Comparison of ENCODE assay signal across 1 cellular context in the genomic region with DNA sequence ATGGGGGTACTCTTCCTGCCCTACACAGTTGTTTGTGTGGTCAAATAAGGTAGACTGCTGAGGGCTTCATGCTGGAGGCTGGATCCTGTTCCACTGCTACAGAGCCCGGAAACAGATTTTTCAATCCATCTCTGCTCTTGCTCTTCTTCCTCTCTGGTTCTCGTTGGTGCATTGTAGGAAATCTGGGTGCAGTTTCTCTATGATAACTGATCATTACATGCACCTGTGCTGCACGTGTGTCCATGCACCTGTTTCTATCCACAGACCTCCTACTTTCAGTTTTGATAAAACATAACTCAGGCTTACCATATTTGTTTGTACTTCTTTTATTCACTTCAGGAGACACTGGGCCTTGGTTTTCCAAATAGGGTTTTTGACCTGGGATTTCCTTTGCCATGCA.
TF ChIP-seq lines count a peak whose summit lies in the region.

No MANE protein-coding gene starts in this region.

TF ChIP-seq in HepG2, 621 proteins besides CTCF, POLR2A, EP300 and RAD21:
- TF ChIP-seq CHD2 (IDR thresholded peaks at IDR 0.05; ENCODE audit: low read depth, low read length): no peak
- TF ChIP-seq ARNT2 (CRISPR knock-in tag; IDR thresholded peaks at IDR 0.05; ENCODE audit: low read depth): no peak
- no peak for TF ChIP-seq NR2C2 (CRISPR knock-in tag; IDR thresholded peaks at IDR 0.05; ENCODE audit: borderline replicate concordance)
- no peak for TF ChIP-seq SNAPC5 (CRISPR knock-in tag; IDR thresholded peaks at IDR 0.05; ENCODE audit: borderline replicate concordance)
- no peak for TF ChIP-seq ZNF577 (CRISPR knock-in tag; IDR thresholded peaks at IDR 0.05; ENCODE audit: borderline replicate concordance, low read depth)
- no peak for TF ChIP-seq NPAS2 (CRISPR knock-in tag; IDR thresholded peaks at IDR 0.05; ENCODE audit: borderline replicate concordance)
- TF ChIP-seq, protein P1, sequence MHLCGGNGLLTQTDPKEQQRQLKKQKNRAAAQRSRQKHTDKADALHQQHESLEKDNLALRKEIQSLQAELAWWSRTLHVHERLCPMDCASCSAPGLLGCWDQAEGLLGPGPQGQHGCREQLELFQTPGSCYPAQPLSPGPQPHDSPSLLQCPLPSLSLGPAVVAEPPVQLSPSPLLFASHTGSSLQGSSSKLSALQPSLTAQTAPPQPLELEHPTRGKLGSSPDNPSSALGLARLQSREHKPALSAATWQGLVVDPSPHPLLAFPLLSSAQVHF (CRISPR knock-in tag; IDR thresholded peaks at IDR 0.05): no peak
- no peak for TF ChIP-seq ZNF317 (CRISPR knock-in tag; IDR thresholded peaks at IDR 0.05)
- no peak for TF ChIP-seq HDAC1 (CRISPR knock-in tag; IDR thresholded peaks at IDR 0.05)
- no peak for TF ChIP-seq ZBTB10 (CRISPR knock-in tag; IDR thresholded peaks at IDR 0.05; ENCODE audit: borderline replicate concordance)
- no peak for TF ChIP-seq ZNF660 (CRISPR knock-in tag; IDR thresholded peaks at IDR 0.05; ENCODE audit: borderline replicate concordance, low read depth)
- TF ChIP-seq ZNF34 (CRISPR knock-in tag; IDR thresholded peaks at IDR 0.05; ENCODE audit: borderline replicate concordance): no peak
- TF ChIP-seq, protein P2, sequence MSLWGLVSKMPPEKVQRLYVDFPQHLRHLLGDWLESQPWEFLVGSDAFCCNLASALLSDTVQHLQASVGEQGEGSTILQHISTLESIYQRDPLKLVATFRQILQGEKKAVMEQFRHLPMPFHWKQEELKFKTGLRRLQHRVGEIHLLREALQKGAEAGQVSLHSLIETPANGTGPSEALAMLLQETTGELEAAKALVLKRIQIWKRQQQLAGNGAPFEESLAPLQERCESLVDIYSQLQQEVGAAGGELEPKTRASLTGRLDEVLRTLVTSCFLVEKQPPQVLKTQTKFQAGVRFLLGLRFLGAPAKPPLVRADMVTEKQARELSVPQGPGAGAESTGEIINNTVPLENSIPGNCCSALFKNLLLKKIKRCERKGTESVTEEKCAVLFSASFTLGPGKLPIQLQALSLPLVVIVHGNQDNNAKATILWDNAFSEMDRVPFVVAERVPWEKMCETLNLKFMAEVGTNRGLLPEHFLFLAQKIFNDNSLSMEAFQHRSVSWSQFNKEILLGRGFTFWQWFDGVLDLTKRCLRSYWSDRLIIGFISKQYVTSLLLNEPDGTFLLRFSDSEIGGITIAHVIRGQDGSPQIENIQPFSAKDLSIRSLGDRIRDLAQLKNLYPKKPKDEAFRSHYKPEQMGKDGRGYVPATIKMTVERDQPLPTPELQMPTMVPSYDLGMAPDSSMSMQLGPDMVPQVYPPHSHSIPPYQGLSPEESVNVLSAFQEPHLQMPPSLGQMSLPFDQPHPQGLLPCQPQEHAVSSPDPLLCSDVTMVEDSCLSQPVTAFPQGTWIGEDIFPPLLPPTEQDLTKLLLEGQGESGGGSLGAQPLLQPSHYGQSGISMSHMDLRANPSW (CRISPR knock-in tag; IDR thresholded peaks at IDR 0.05; ENCODE audit: borderline replicate concordance): no peak
